1 cellular context compared by ENCODE assay signal in genomic region chr10:63563623-63564022, GRCh38.
TF ChIP-seq lines count a peak whose summit lies in the region.

No MANE protein-coding gene starts in this region.

TF ChIP-seq in SK-N-SH treated with all-trans-retinoic acid at 6 μM for 48 hours, 23 proteins besides CTCF, POLR2A, EP300 and RAD21 (continued from another document):
- no peak for TF ChIP-seq ARNTL (CRISPR knock-in tag; IDR thresholded peaks at IDR 0.05; ENCODE audit: borderline replicate concordance, low read depth)
- TF ChIP-seq ZNF565 (CRISPR knock-in tag; conservative IDR thresholded peaks at IDR 0.05; ENCODE audit: low read depth) = no peak
- no peak for TF ChIP-seq PATZ1 (CRISPR knock-in tag; IDR thresholded peaks at IDR 0.05; ENCODE audit: borderline replicate concordance)
- no peak for TF ChIP-seq RARB (CRISPR knock-in tag; IDR thresholded peaks at IDR 0.05)
- no peak for TF ChIP-seq ZNF8 (CRISPR knock-in tag; IDR thresholded peaks at IDR 0.05)
- no peak for TF ChIP-seq ZFP3 (CRISPR knock-in tag; IDR thresholded peaks at IDR 0.05)
- no peak for TF ChIP-seq SNAI2 (CRISPR knock-in tag; IDR thresholded peaks at IDR 0.05)
